ENCODE assay signal across 18 cellular contexts in the genomic region with DNA sequence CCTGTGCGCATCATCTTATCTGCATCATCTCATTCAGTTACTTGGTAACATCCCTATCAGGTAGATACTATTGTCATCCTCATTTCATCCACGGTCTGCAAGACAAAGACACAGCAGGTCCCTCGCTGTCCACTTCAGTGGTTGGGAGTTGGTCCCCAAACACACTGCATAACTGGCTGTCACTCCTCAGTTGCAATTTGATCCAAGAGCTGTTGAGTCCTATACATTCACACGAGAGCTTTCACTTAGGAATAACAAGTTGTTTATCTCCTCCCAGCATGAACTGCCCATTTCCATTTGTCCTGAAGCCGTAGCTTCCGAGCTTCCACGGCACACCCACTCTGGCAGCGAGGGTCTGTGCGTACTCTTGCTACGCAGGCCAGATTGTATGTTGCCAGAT.
DNase-seq lines count a peak whose midpoint lies in the region; ATAC-seq and FAIRE-seq lines count a peak whose summit lies in the region.
"Had no signal": no experiment of that assay in that cellular context is flagged by ENCODE, and none has a peak within 500 bp of the region (broad histone marks: within the 10 kb centered on the region; RNA-seq: fewer than 3 reads in every experiment).

No MANE protein-coding gene starts in this region.

- DNase-seq in DMS153 (lab: John Stamatoyannopoulos, UW): peak; percentile 85
- DNase-seq in NCI-H1417 (lab: John Stamatoyannopoulos, UW): peak; percentile 35 to 94 (median 76)
- peak; percentile 94 for DNase-seq in NCI-H345 treated with DMSO at 0.1 percent for 48 hours (lab: John Stamatoyannopoulos, UW; ENCODE audit: unreplicated experiment)
- peak; percentile 16 for DNase-seq in islet precursor cell
- no peak for DNase-seq in activated CD8-positive, alpha-beta memory T cell treated with anti-CD3 and anti-CD28 coated beads, Interleukin-2, amount 50 U/mL, for 48 hours
- DNase-seq in frontal cortex (ENCODE audit: low spot score in 2 of 2): no peak
- DNase-seq: AML-193, GF-D8, GOT3, NCI-H1694, NCI-H526 treated with DMSO at 0.1 percent for 48 hours, SK-N-SH, T-helper 1 cell had no signal

- no peak for FAIRE-seq in frontal cortex (lab: Jason Lieb, UNC)
- FAIRE-seq: D721Med had no signal

- ATAC-seq in HG02642 (IDR thresholded peaks at IDR 0.05; ENCODE audit: poor library complexity, unreplicated experiment): no peak
- no peak for ATAC-seq in GM18873 (IDR thresholded peaks at IDR 0.05; ENCODE audit: low FRiP score, unreplicated experiment)
- ATAC-seq: Panc1, Right ventricle myocardium inferior had no signal

Comparison
In these comparisons a context has a peak if more than half of its experiments do, and no peak if none do; other contexts are left out.
1. DNase-seq: peak in DMS153 (single experiment), NCI-H1417 (3 of 3), NCI-H345 treated with DMSO at 0.1 percent for 48 hours (single experiment) and islet precursor cell (single experiment); none in activated CD8-positive, alpha-beta memory T cell treated with anti-CD3 and anti-CD28 coated beads, Interleukin-2, amount 50 U/mL, for 48 hours (single experiment) and frontal cortex (0 of 2).